In genomic region chr19:5617080-5617479, GRCh38 we compare ENCODE assay signal across 15 cellular contexts. TPM values are rescaled to one million over a fixed set of nuclear protein-coding genes. Genes with fewer than 3 reads are reported as not detected.
DNase-seq lines count a peak whose midpoint lies in the region; TF ChIP-seq lines count a peak whose summit lies in the region.
"Had no signal": no experiment of that assay in that cellular context is flagged by ENCODE, and none has a peak within 500 bp of the region (broad histone marks: within the 10 kb centered on the region; RNA-seq: fewer than 3 reads in every experiment).

No MANE protein-coding gene starts in this region.

- TF ChIP-seq CTCF in neural crest cell (conservative IDR thresholded peaks at IDR 0.05) (no peak), suprapubic skin (IDR thresholded peaks at IDR 0.05) (no peak)

- WGBS in suprapubic skin: 76% methylated on average over 1 of the region's 1 CpG

- H3K27ac ChIP-seq in suprapubic skin: no peak overlapping the region
- H3K27ac ChIP-seq: C4-2B had no signal

- peaks cover 68% of the 10 kb centered on the region for H3K36me3 ChIP-seq in suprapubic skin

- H3K4me3 ChIP-seq in suprapubic skin: no peak overlapping the region
- H3K4me3 ChIP-seq: GM23338 had no signal

- TF ChIP-seq EP300 in suprapubic skin (IDR thresholded peaks at IDR 0.05): no peak

- H3K27ac Mint-ChIP-seq in activated naive CD4-positive, alpha-beta T cell treated with anti-CD3 and anti-CD28 coated beads, Interleukin-2, amount 50 U/mL, for 24 hours: peak overlapping the region; percentile 14
- H3K27ac Mint-ChIP-seq in neural crest cell (ENCODE audit: unreplicated experiment): no peak overlapping the region
- H3K27ac Mint-ChIP-seq: CD4-positive, alpha-beta T cell; GM23338 had no signal

- no peak overlapping the region for H3K4me3 Mint-ChIP-seq in activated naive CD4-positive, alpha-beta T cell treated with anti-CD3 and anti-CD28 coated beads, Interleukin-2, amount 50 U/mL, for 24 hours
- peak overlapping the region; percentile 27 for H3K4me3 Mint-ChIP-seq in neural crest cell
- H3K4me3 Mint-ChIP-seq: CD4-positive, alpha-beta T cell; GM23338 had no signal

- H3K36me3 Mint-ChIP-seq in activated naive CD4-positive, alpha-beta T cell treated with anti-CD3 and anti-CD28 coated beads, Interleukin-2, amount 50 U/mL, for 24 hours: peaks cover 16% of the 10 kb centered on the region
- H3K36me3 Mint-ChIP-seq in neural crest cell (ENCODE audit: low read depth): peaks cover 27% of the 10 kb centered on the region

- no peak for DNase-seq in activated naive CD4-positive, alpha-beta T cell (lab: John Stamatoyannopoulos, UW)
- DNase-seq in epidermal melanocyte (ENCODE audit: insufficient read length, low spot score) (peak; percentile 58), neural crest cell (ENCODE audit: low read depth, low spot score) (no peak), suprapubic skin (ENCODE audit: low spot score in 2 of 2) (no peak), NCI-H2107 treated with DMSO at 0.1 percent for 48 hours (lab: John Stamatoyannopoulos, UW; ENCODE audit: unreplicated experiment) (no peak)
- DNase-seq: ACHN; BE2C; Caco-2; CD4-positive, alpha-beta T cell; GDM1; HCEC 1CT had no signal

- H3K9me3 Mint-ChIP-seq in activated naive CD4-positive, alpha-beta T cell treated with anti-CD3 and anti-CD28 coated beads, Interleukin-2, amount 50 U/mL, for 24 hours: no peaks in the 10 kb centered on the region
- H3K9me3 Mint-ChIP-seq in neural crest cell: no peaks in the 10 kb centered on the region
- H3K9me3 Mint-ChIP-seq: CD4-positive, alpha-beta T cell; GM23338 had no signal

- H3K27me3 Mint-ChIP-seq in activated naive CD4-positive, alpha-beta T cell treated with anti-CD3 and anti-CD28 coated beads, Interleukin-2, amount 50 U/mL, for 24 hours: no peaks in the 10 kb centered on the region
- H3K27me3 Mint-ChIP-seq in neural crest cell (ENCODE audit: low read depth): no peaks in the 10 kb centered on the region
- H3K27me3 Mint-ChIP-seq: CD4-positive, alpha-beta T cell had no signal

- peaks cover 32% of the 10 kb centered on the region for H3K4me1 ChIP-seq in suprapubic skin
- H3K4me1 ChIP-seq: BE2C had no signal

- peaks cover 55% of the 10 kb centered on the region for H3K4me1 Mint-ChIP-seq in activated naive CD4-positive, alpha-beta T cell treated with anti-CD3 and anti-CD28 coated beads, Interleukin-2, amount 50 U/mL, for 24 hours
- peaks cover 18% of the 10 kb centered on the region for H3K4me1 Mint-ChIP-seq in neural crest cell

- no peaks in the 10 kb centered on the region for H3K27me3 ChIP-seq in suprapubic skin
- H3K27me3 ChIP-seq: BE2C had no signal

- no peak for TF ChIP-seq POLR2A in suprapubic skin (IDR thresholded peaks at IDR 0.05)

- H3K9me3 ChIP-seq in suprapubic skin: no peaks in the 10 kb centered on the region
- H3K9me3 ChIP-seq: BE2C, Caco-2 had no signal

RNA-seq across cellular contexts. Expression of gene SAFB2, which starts 5.5 kb away (rescaled TPM):
- 103 and 117 TPM in 2 replicates for total RNA-seq in neural crest cell
- 100 to 1,000 TPM in 1 of 4 donors, 10 to 100 TPM in 3; 22.9 to 105 (median 28.8) TPM for total RNA-seq in suprapubic skin

RNA-seq across cellular contexts. Expression of gene SAFB, which starts 5.8 kb away (rescaled TPM):
- total RNA-seq in neural crest cell: 176 and 184 TPM in 2 replicates
- total RNA-seq in suprapubic skin: 100 to 1,000 TPM in 1 of 4 donors, 10 to 100 TPM in 3; 46.3 to 181 (median 63.7) TPM

RNA-seq across cellular contexts. Expression of gene TINCR, which starts 49.3 kb away (rescaled TPM):
- total RNA-seq in neural crest cell: 0.37 and 0.55 TPM in 2 replicates
- total RNA-seq in suprapubic skin: 100 to 1,000 TPM; 173 to 255 (median 185) TPM
- total RNA-seq: HT-29 had no signal

Comparison
In these comparisons a context has a peak if more than half of its experiments do, and no peak if none do; other contexts are left out.
1. RNA of gene TINCR, which starts 49.3 kb away (total RNA-seq): 173 to 255 TPM in suprapubic skin; 0.37 to 0.55 TPM in neural crest cell; every median in the first group is over 100 times any median in the second.